Comparison of ENCODE assay signal across 1 cellular context in the genomic region with DNA sequence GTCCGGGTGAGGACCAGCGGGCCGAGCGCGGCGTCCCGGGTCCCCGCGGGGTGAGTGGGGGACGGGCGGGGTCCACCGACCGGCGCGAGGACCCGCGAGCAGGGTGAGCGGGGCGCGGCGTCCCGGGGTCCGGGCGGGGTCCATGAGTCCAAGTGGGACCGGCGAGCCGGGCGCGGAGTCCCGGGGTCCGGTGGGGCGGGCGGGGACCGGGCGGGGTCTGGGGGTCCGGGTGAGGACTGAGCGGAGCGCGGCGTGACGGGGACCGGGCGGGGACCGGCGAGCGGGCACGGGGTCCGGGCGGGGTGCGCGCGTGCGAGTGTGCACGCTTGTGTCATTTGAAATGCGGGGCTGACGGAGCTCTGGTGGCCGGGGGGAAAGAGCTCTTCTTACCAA.
TF ChIP-seq lines count a peak whose summit lies in the region.

No MANE protein-coding gene starts in this region.

TF ChIP-seq in WTC11, 78 proteins besides CTCF, POLR2A, EP300 and RAD21 (continued from another document):
- TF ChIP-seq, protein P1, sequence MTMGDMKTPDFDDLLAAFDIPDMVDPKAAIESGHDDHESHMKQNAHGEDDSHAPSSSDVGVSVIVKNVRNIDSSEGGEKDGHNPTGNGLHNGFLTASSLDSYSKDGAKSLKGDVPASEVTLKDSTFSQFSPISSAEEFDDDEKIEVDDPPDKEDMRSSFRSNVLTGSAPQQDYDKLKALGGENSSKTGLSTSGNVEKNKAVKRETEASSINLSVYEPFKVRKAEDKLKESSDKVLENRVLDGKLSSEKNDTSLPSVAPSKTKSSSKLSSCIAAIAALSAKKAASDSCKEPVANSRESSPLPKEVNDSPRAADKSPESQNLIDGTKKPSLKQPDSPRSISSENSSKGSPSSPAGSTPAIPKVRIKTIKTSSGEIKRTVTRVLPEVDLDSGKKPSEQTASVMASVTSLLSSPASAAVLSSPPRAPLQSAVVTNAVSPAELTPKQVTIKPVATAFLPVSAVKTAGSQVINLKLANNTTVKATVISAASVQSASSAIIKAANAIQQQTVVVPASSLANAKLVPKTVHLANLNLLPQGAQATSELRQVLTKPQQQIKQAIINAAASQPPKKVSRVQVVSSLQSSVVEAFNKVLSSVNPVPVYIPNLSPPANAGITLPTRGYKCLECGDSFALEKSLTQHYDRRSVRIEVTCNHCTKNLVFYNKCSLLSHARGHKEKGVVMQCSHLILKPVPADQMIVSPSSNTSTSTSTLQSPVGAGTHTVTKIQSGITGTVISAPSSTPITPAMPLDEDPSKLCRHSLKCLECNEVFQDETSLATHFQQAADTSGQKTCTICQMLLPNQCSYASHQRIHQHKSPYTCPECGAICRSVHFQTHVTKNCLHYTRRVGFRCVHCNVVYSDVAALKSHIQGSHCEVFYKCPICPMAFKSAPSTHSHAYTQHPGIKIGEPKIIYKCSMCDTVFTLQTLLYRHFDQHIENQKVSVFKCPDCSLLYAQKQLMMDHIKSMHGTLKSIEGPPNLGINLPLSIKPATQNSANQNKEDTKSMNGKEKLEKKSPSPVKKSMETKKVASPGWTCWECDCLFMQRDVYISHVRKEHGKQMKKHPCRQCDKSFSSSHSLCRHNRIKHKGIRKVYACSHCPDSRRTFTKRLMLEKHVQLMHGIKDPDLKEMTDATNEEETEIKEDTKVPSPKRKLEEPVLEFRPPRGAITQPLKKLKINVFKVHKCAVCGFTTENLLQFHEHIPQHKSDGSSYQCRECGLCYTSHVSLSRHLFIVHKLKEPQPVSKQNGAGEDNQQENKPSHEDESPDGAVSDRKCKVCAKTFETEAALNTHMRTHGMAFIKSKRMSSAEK (CRISPR knock-in tag; IDR thresholded peaks at IDR 0.05; ENCODE audit: borderline replicate concordance), result no peak
- TF ChIP-seq CREM (CRISPR knock-in tag; IDR thresholded peaks at IDR 0.05) (no peak), GRHL2 (CRISPR knock-in tag; IDR thresholded peaks at IDR 0.05; ENCODE audit: insufficient replicate concordance, severe bottlenecking) (no peak), TEAD1 (CRISPR knock-in tag; IDR thresholded peaks at IDR 0.05) (no peak)
- TF ChIP-seq, protein P2, sequence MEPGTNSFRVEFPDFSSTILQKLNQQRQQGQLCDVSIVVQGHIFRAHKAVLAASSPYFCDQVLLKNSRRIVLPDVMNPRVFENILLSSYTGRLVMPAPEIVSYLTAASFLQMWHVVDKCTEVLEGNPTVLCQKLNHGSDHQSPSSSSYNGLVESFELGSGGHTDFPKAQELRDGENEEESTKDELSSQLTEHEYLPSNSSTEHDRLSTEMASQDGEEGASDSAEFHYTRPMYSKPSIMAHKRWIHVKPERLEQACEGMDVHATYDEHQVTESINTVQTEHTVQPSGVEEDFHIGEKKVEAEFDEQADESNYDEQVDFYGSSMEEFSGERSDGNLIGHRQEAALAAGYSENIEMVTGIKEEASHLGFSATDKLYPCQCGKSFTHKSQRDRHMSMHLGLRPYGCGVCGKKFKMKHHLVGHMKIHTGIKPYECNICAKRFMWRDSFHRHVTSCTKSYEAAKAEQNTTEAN (CRISPR knock-in tag; IDR thresholded peaks at IDR 0.05), result no peak
